In genomic region chr11:66386171-66387069, GRCh38 we compare ENCODE assay signal across 8 cellular contexts. TPM values are rescaled to one million over a fixed set of nuclear protein-coding genes. Genes with fewer than 3 reads are reported as not detected.
A peak's percentile ranks its signal among the peaks of the same experiment; 100 is the strongest.
DNase-seq lines count a peak whose midpoint lies in the region; ATAC-seq and TF ChIP-seq lines count a peak whose summit lies in the region.

No MANE protein-coding gene starts in this region.

- peak; percentile 92 for TF ChIP-seq CTCF in RWPE2 (IDR thresholded peaks at IDR 0.05; ENCODE audit: poor library complexity, severe bottlenecking)
- peak; percentile 87 for TF ChIP-seq CTCF in foreskin keratinocyte (conservative IDR thresholded peaks at IDR 0.05)
- peak; percentile 86 for TF ChIP-seq CTCF in neutrophil (IDR thresholded peaks at IDR 0.05)

- ATAC-seq in RWPE2 (ENCODE audit: low read depth) (peak; percentile 67), foreskin keratinocyte (peak; percentile 29), GM18498 (IDR thresholded peaks at IDR 0.05; ENCODE audit: unreplicated experiment) (no peak)

- H3K36me3 ChIP-seq in MG63 (no peaks in the 10 kb centered on the region), RWPE2 (ENCODE audit: low read depth) (no peaks in the 10 kb centered on the region), neutrophil (no peaks in the 10 kb centered on the region), stomach smooth muscle (ENCODE audit: control insufficient read depth in 2 of 2, insufficient read depth in 2 of 2, low read length in 2 of 2) (no peaks in the 10 kb centered on the region)

- H3K9ac ChIP-seq in stomach smooth muscle (ENCODE audit: low read length in 2 of 2): peak overlapping the region in 1 of 2 donors; percentile 68

- peaks cover 4% of the 10 kb centered on the region for H3K27me3 ChIP-seq in MG63
- no peaks in the 10 kb centered on the region for H3K27me3 ChIP-seq in RWPE2 (ENCODE audit: insufficient read depth, poor library complexity, severe bottlenecking)
- H3K27me3 ChIP-seq in foreskin keratinocyte: no peaks in the 10 kb centered on the region
- H3K27me3 ChIP-seq in neutrophil: peaks cover 33% of the 10 kb centered on the region
- H3K27me3 ChIP-seq in stomach smooth muscle (ENCODE audit: control insufficient read depth in 1 of 2, insufficient read depth in 2 of 2, low read length in 2 of 2): peaks cover 0 to 3% of the 10 kb centered on the region in 2 donors

- no peak overlapping the region for H3K27ac ChIP-seq in RWPE2 (ENCODE audit: poor library complexity, severe bottlenecking)
- H3K27ac ChIP-seq in foreskin keratinocyte: no peak overlapping the region
- H3K27ac ChIP-seq in neutrophil: no peak overlapping the region
- no peak overlapping the region for H3K27ac ChIP-seq in stomach smooth muscle (ENCODE audit: low read length)

- H3K4me3 ChIP-seq in MG63 (no peak overlapping the region), RWPE2 (ENCODE audit: severe bottlenecking) (no peak overlapping the region), neutrophil (ENCODE audit: low read depth in 1 of 2, low read length in 1 of 2) (no peak overlapping the region), stomach smooth muscle (ENCODE audit: low read length in 2 of 2) (peak overlapping the region; percentile 5 to 66)

- DNase-seq in DMS53 treated with DMSO at 0.1 percent for 48 hours (lab: John Stamatoyannopoulos, UW; ENCODE audit: unreplicated experiment) (peak; percentile 72), MG63 (peak; percentile 68), RWPE2 (ENCODE audit: low spot score) (no peak), foreskin keratinocyte (peak; percentile 36 to 58)
- peak; percentile 92 for DNase-seq in activated effector memory CD4-positive, alpha-beta T cell treated with anti-CD3 and anti-CD28 coated beads, Interleukin-2, amount 50 U/mL, for 16 hours

- H3K4me1 ChIP-seq in RWPE2 (ENCODE audit: insufficient read depth, poor library complexity, severe bottlenecking): no peaks in the 10 kb centered on the region
- H3K4me1 ChIP-seq in foreskin keratinocyte: no peaks in the 10 kb centered on the region
- H3K4me1 ChIP-seq in neutrophil (ENCODE audit: control insufficient read depth in 1 of 2, insufficient read depth in 1 of 2, low read depth in 1 of 2, low read length in 1 of 2): peaks cover 6% of the 10 kb centered on the region in 2 experiments
- peaks cover 4% of the 10 kb centered on the region for H3K4me1 ChIP-seq in stomach smooth muscle (ENCODE audit: control insufficient read depth, insufficient read depth, low read length)

- H3K9me3 ChIP-seq in MG63 (no peaks in the 10 kb centered on the region), RWPE2 (ENCODE audit: severe bottlenecking) (no peaks in the 10 kb centered on the region), neutrophil (no peaks in the 10 kb centered on the region), stomach smooth muscle (ENCODE audit: control insufficient read depth in 2 of 2, low read length in 2 of 2) (no peaks in the 10 kb centered on the region)

RNA-seq across cellular contexts. Expression of gene SLC29A2, which starts 14.9 kb away (rescaled TPM):
- not detected in 2 replicates for total RNA-seq in MG63 (2014; rRNA removed; shearing (Covaris generic); ENCODE audit: low replicate concordance)
- total RNA-seq in foreskin keratinocyte: 4.4 and 4.8 TPM in 2 replicates
- 6.2 and 6.7 TPM in 2 replicates for polyA plus RNA-seq in foreskin keratinocyte

RNA-seq across cellular contexts. Expression of gene NPAS4, which starts 34.4 kb away (rescaled TPM):
- total RNA-seq in MG63 (2014; rRNA removed; shearing (Covaris generic); ENCODE audit: low replicate concordance): not detected in 2 replicates
- not detected in 2 replicates for total RNA-seq in foreskin keratinocyte
- polyA plus RNA-seq in foreskin keratinocyte: not detected in 2 replicates

RNA-seq across cellular contexts. Expression of gene B4GAT1, which starts 39.0 kb away (rescaled TPM):
- total RNA-seq in MG63 (2014; rRNA removed; shearing (Covaris generic); ENCODE audit: low replicate concordance): 26.6 and 34.6 TPM in 2 replicates
- total RNA-seq in foreskin keratinocyte: 8.3 and 9.7 TPM in 2 replicates
- polyA plus RNA-seq in foreskin keratinocyte: 8.5 and 10.8 TPM in 2 replicates

RNA-seq across cellular contexts. Expression of gene BRMS1, which starts 41.5 kb away (rescaled TPM):
- total RNA-seq in MG63 (2014; rRNA removed; shearing (Covaris generic); ENCODE audit: low replicate concordance): 119 TPM in 2 replicates
- total RNA-seq in foreskin keratinocyte: 87.8 and 99.8 TPM in 2 replicates
- polyA plus RNA-seq in foreskin keratinocyte: 110 and 119 TPM in 2 replicates

RNA-seq across cellular contexts. Expression of gene RIN1, which starts 50.2 kb away (rescaled TPM):
- total RNA-seq in MG63 (2014; rRNA removed; shearing (Covaris generic); ENCODE audit: low replicate concordance): 45.3 and 65.7 TPM in 2 replicates
- 35.5 and 40.6 TPM in 2 replicates for total RNA-seq in foreskin keratinocyte
- 42.0 and 43.8 TPM in 2 replicates for polyA plus RNA-seq in foreskin keratinocyte

Comparison
In these comparisons a context has a peak if more than half of its experiments do, and no peak if none do; other contexts are left out.
1. H3K4me3 ChIP-seq: peak in stomach smooth muscle (2 of 2); none in MG63 (single experiment), RWPE2 (single experiment) and neutrophil (0 of 2).
2. Peak in every context shown above with its lines, with median percentiles within 50 percentile points of each other: CTCF ChIP-seq.